ENCODE assay signal across 24 cellular contexts in the genomic region with DNA sequence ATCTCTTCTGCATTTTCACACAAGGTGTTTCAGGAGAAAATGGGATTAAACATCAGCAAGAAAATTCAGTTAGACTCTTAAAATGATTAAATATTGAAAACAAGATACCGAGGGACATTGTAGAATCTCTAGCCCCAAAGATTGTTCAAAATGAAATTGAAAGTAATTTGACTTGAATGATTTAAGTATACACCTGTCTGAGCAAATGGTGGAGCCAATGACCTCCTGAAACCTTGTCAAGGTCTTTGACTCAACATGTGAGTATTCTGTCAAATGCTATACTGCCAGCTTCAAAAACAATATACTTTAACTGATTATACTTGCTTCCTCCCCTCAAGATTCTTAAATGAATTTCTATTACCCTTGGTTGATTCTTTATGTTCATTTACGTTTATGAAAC.
"Had no signal": no experiment of that assay in that cellular context is flagged by ENCODE, and none has a peak within 500 bp of the region (broad histone marks: within the 10 kb centered on the region; RNA-seq: fewer than 3 reads in every experiment).

No MANE protein-coding gene starts in this region.

- H3K27me3 ChIP-seq: neural progenitor cell, neutrophil, ovary, right atrium auricular region, right lobe of liver, tibial nerve, uterus had no signal

- H3K4me1 ChIP-seq: left ventricle myocardium inferior, neural progenitor cell, right atrium auricular region, right lobe of liver, tibial nerve, uterus had no signal

- H3K9me3 ChIP-seq: left ventricle myocardium inferior, neutrophil, ovary, right atrium auricular region, right lobe of liver, tibial nerve, uterus had no signal

- H3K36me3 ChIP-seq: left ventricle myocardium inferior, neural progenitor cell, neutrophil, ovary, right atrium auricular region, right lobe of liver, tibial nerve, uterus had no signal

- H3K27ac ChIP-seq: left ventricle myocardium inferior, neural progenitor cell, neutrophil, ovary, right atrium auricular region, right lobe of liver, tibial nerve, uterus had no signal

- ATAC-seq: natural killer cell; right lobe of liver; stimulated activated memory B cell treated with anti-CD40 and anti-IgM and Interleukin-4, amounts not matched to agents 10 μg/mL and 1 μg/mL and 100 μg/mL, for 72 hours; stimulated activated naive CD8-positive, alpha-beta T cell treated with anti-CD3 and anti-CD28 coated beads, Interleukin-15, amount 100 ng/mL, for 72 hours had no signal

- H3K4me2 ChIP-seq: neural progenitor cell, smooth muscle cell had no signal

- H2AFZ ChIP-seq: neural progenitor cell had no signal

- DNase-seq: hypothalamus; islet precursor cell; left ventricle myocardium inferior; mesendoderm; naive B cell; natural killer cell; nephron progenitor cell; ovary; right lobe of liver; stimulated activated CD4-positive, alpha-beta T cell treated with anti-CD3 and anti-CD28 coated beads, Interleukin-1b, Interleukin-23, amount 100 ng/mL, for 48 hours; stimulated activated CD4-positive, alpha-beta T cell treated with anti-CD3 and anti-CD28 coated beads, Interleukin-2, amount 100 ng/mL, for 48 hours; stimulated activated CD4-positive, alpha-beta T cell treated with anti-CD3 and anti-CD28 coated beads, Interleukin-4, amount 100 ng/mL, for 4 hours; stimulated activated CD8-positive, alpha-beta memory T cell treated with anti-CD3 and anti-CD28 coated beads, Interleukin-4, amount 100 ng/mL, for 48 hours; stimulated activated naive CD4-positive, alpha-beta T cell treated with Interleukin-2 at 50 U/mL for 16 hours; stimulated activated naive CD8-positive, alpha-beta T cell treated with anti-CD3 and anti-CD28 coated beads, Interleukin-15, amount 100 ng/mL, for 72 hours; substantia nigra; uterus had no signal

- H3K9ac ChIP-seq: neural progenitor cell had no signal

- H3K4me3 ChIP-seq: left ventricle myocardium inferior, lung, neural progenitor cell, ovary, right atrium auricular region, right lobe of liver, smooth muscle cell, tibial nerve, uterus had no signal
